Comparison of ENCODE assay signal across 12 cellular contexts in genomic region chr13:67223024-67223423, GRCh38. TPM values are rescaled to one million over a fixed set of nuclear protein-coding genes. Genes with fewer than 3 reads are reported as not detected.
DNase-seq lines count a peak whose midpoint lies in the region; ATAC-seq and TF ChIP-seq lines count a peak whose summit lies in the region.
"Had no signal": no experiment of that assay in that cellular context is flagged by ENCODE, and none has a peak within 500 bp of the region (broad histone marks: within the 10 kb centered on the region; RNA-seq: fewer than 3 reads in every experiment).

No MANE protein-coding gene starts in this region.

- H3K27me3 Mint-ChIP-seq in activated T-helper 2 cell treated with anti-CD3 and anti-CD28 coated beads, Interferon-gamma antibody, Interleukin-2, Interleukin-4, amounts not matched to agents 10 μg/mL and 5 μg/mL and 100 μg/mL, durations not matched to agents 14 hours and 24 hours and 36 hours (ENCODE audit: low read depth), result peaks cover 7% of the 10 kb centered on the region
- H3K27me3 Mint-ChIP-seq in natural killer cell treated with Interleukin-12 subunit alpha and Interleukin-12 subunit beta and Interleukin-15 and Interleukin-18, amount 100 ng/mL, for 72 hours, result peaks cover 6% of the 10 kb centered on the region in 2 donors
- peaks cover 11% of the 10 kb centered on the region for H3K27me3 Mint-ChIP-seq in Caco-2 (ENCODE audit: insufficient read depth, unreplicated experiment)

- H3K9me3 Mint-ChIP-seq in activated T-helper 2 cell treated with anti-CD3 and anti-CD28 coated beads, Interferon-gamma antibody, Interleukin-2, Interleukin-4, amounts not matched to agents 10 μg/mL and 5 μg/mL and 100 μg/mL, durations not matched to agents 14 hours and 24 hours and 36 hours, result no peaks in the 10 kb centered on the region
- H3K9me3 Mint-ChIP-seq in natural killer cell treated with Interleukin-12 subunit alpha and Interleukin-12 subunit beta and Interleukin-15 and Interleukin-18, amount 100 ng/mL, for 72 hours, result no peaks in the 10 kb centered on the region
- no peaks in the 10 kb centered on the region for H3K9me3 Mint-ChIP-seq in Caco-2 (ENCODE audit: unreplicated experiment)

- CTCF ChIA-PET in Caco-2 (lab: Charles Lee), result no interaction called here

- H3K27me3 ChIP-seq in heart right ventricle (peaks cover 0 to 4% (median 0%) of the 10 kb centered on the region in 7 donors), thoracic aorta (replicated peaks; ENCODE audit: insufficient read depth) (no peaks in the 10 kb centered on the region), Caco-2 (replicated peaks; ENCODE audit: control insufficient read depth, insufficient read depth, low read length) (no peaks in the 10 kb centered on the region)

- peaks cover 0 to 65% (median 8%) of the 10 kb centered on the region in 9 donors for H3K4me1 ChIP-seq in heart right ventricle
- peaks cover 4 to 11% of the 10 kb centered on the region in 2 donors for H3K4me1 ChIP-seq in thoracic aorta (ENCODE audit: control insufficient read depth in 1 of 2, low read depth in 2 of 2)
- H3K4me1 ChIP-seq in Caco-2, result no peaks in the 10 kb centered on the region

- H3K4me3 ChIP-seq in heart right ventricle (peak overlapping the region in 7 of 10 donors; percentile 3 to 54 (median 46)), thoracic aorta (peak overlapping the region; percentile 6), Caco-2 (ENCODE audit: low read depth, low read length) (no peak overlapping the region)
- H3K4me3 ChIP-seq: HAP-1 had no signal

- POLR2A ChIA-PET in Caco-2 (lab: Charles Lee), result no interaction called here

- DNase-seq in heart right ventricle (no peak), Right ventricle myocardium inferior (ENCODE audit: missing footprints) (no peak), astrocyte of the hippocampus (ENCODE audit: low read depth, low spot score) (peak; percentile 14), iris pigment epithelial cell (ENCODE audit: low read depth) (peak; percentile 68), thoracic aorta (ENCODE audit: low spot score) (no peak), Caco-2 (no peak)
- DNase-seq in activated T-helper 2 cell treated with anti-CD3 and anti-CD28 coated beads, Interferon-gamma antibody, Interleukin-2, Interleukin-4, amounts not matched to agents 10 μg/mL and 5 μg/mL and 100 μg/mL, durations not matched to agents 14 hours and 24 hours and 36 hours (ENCODE audit: low spot score), result no peak
- DNase-seq in natural killer cell treated with Interleukin-12 subunit alpha and Interleukin-12 subunit beta and Interleukin-15 and Interleukin-18, amount 100 ng/mL, for 72 hours (ENCODE audit: low spot score), result no peak
- DNase-seq: foreskin melanocyte, NCI-H526, T-helper 17 cell had no signal

- H3K27ac Mint-ChIP-seq in activated T-helper 2 cell treated with anti-CD3 and anti-CD28 coated beads, Interferon-gamma antibody, Interleukin-2, Interleukin-4, amounts not matched to agents 10 μg/mL and 5 μg/mL and 100 μg/mL, durations not matched to agents 14 hours and 24 hours and 36 hours, result no peak overlapping the region
- no peak overlapping the region for H3K27ac Mint-ChIP-seq in natural killer cell treated with Interleukin-12 subunit alpha and Interleukin-12 subunit beta and Interleukin-15 and Interleukin-18, amount 100 ng/mL, for 72 hours
- H3K27ac Mint-ChIP-seq in Caco-2 (ENCODE audit: unreplicated experiment), result no peak overlapping the region
- H3K27ac Mint-ChIP-seq: T-helper 17 cell had no signal

- no peaks in the 10 kb centered on the region for H3K36me3 Mint-ChIP-seq in activated T-helper 2 cell treated with anti-CD3 and anti-CD28 coated beads, Interferon-gamma antibody, Interleukin-2, Interleukin-4, amounts not matched to agents 10 μg/mL and 5 μg/mL and 100 μg/mL, durations not matched to agents 14 hours and 24 hours and 36 hours (ENCODE audit: low read depth)
- H3K36me3 Mint-ChIP-seq in natural killer cell treated with Interleukin-12 subunit alpha and Interleukin-12 subunit beta and Interleukin-15 and Interleukin-18, amount 100 ng/mL, for 72 hours, result no peaks in the 10 kb centered on the region
- no peaks in the 10 kb centered on the region for H3K36me3 Mint-ChIP-seq in Caco-2 (ENCODE audit: insufficient read depth, unreplicated experiment)

- H3K27ac ChIP-seq in heart right ventricle (peak overlapping the region in 3 of 10 donors; percentile 4 to 66 (median 58)), thoracic aorta (no peak overlapping the region)

- peak in 3 of 8 donors; percentile 23 to 43 (median 26) for ATAC-seq in heart right ventricle
- no peak for ATAC-seq in Right ventricle myocardium inferior
- no peak for ATAC-seq in thoracic aorta (ENCODE audit: insufficient number of reproducible peaks, low FRiP score, low read depth)
- no peak for ATAC-seq in natural killer cell treated with Interleukin-12 subunit alpha and Interleukin-12 subunit beta and Interleukin-15 and Interleukin-18, amount 100 ng/mL, for 72 hours
- ATAC-seq: T-helper 17 cell had no signal

- BruUV-seq in Caco-2 (replicated peaks; lab: Mats Ljungman, UMichigan), result no TSS peak

- H3K36me3 ChIP-seq in heart right ventricle, result no peaks in the 10 kb centered on the region
- no peaks in the 10 kb centered on the region for H3K36me3 ChIP-seq in thoracic aorta
- H3K36me3 ChIP-seq in Caco-2 (ENCODE audit: control insufficient read depth, insufficient read depth, low read length), result no peaks in the 10 kb centered on the region
- H3K36me3 ChIP-seq: HAP-1 had no signal

- intact Hi-C loops in heart right ventricle (cut with DNase I) (loop anchor here (5.0 to 10.0 kb wide), 13 partner anchors 76 to 1568 kb away; no protein-coding TSS in a partner anchor), Right ventricle myocardium inferior (cut with DNase I) (loop anchor here (5.0 kb wide), 2 partner anchors 76 to 536 kb away; no protein-coding TSS in a partner anchor), Caco-2 (cut with micrococcal nuclease; ENCODE audit: unreplicated experiment) (loop anchor here (5.0 to 10.0 kb wide), 5 partner anchors 278 to 1566 kb away; no protein-coding TSS in a partner anchor)
- intact Hi-C loops in activated T-helper 2 cell treated with anti-CD3 and anti-CD28 coated beads, Interferon-gamma antibody, Interleukin-2, Interleukin-4, amounts not matched to agents 10 μg/mL and 5 μg/mL and 100 μg/mL, durations not matched to agents 14 hours and 24 hours and 36 hours (cut with micrococcal nuclease), result no loop called here

- peaks cover 4% of the 10 kb centered on the region for H3K4me1 Mint-ChIP-seq in activated T-helper 2 cell treated with anti-CD3 and anti-CD28 coated beads, Interferon-gamma antibody, Interleukin-2, Interleukin-4, amounts not matched to agents 10 μg/mL and 5 μg/mL and 100 μg/mL, durations not matched to agents 14 hours and 24 hours and 36 hours (ENCODE audit: low read depth)
- H3K4me1 Mint-ChIP-seq in natural killer cell treated with Interleukin-12 subunit alpha and Interleukin-12 subunit beta and Interleukin-15 and Interleukin-18, amount 100 ng/mL, for 72 hours (ENCODE audit: low read depth in 2 of 2), result peaks cover 0 to 3% of the 10 kb centered on the region in 2 donors
- H3K4me1 Mint-ChIP-seq in Caco-2 (ENCODE audit: low read depth, unreplicated experiment), result peaks cover 9% of the 10 kb centered on the region

- no peak overlapping the region for H3K4me3 Mint-ChIP-seq in activated T-helper 2 cell treated with anti-CD3 and anti-CD28 coated beads, Interferon-gamma antibody, Interleukin-2, Interleukin-4, amounts not matched to agents 10 μg/mL and 5 μg/mL and 100 μg/mL, durations not matched to agents 14 hours and 24 hours and 36 hours (ENCODE audit: low read depth)
- H3K4me3 Mint-ChIP-seq in natural killer cell treated with Interleukin-12 subunit alpha and Interleukin-12 subunit beta and Interleukin-15 and Interleukin-18, amount 100 ng/mL, for 72 hours, result no peak overlapping the region
- no peak overlapping the region for H3K4me3 Mint-ChIP-seq in Caco-2 (ENCODE audit: unreplicated experiment)
- H3K4me3 Mint-ChIP-seq: T-helper 17 cell had no signal

- 27 to 44% methylated on average over 2 of the region's 2 CpGs for WGBS in heart right ventricle, 2 donors

- TF ChIP-seq CTCF in heart right ventricle (IDR thresholded peaks at IDR 0.05) (no peak), thoracic aorta (IDR thresholded peaks at IDR 0.05) (no peak), Caco-2 (IDR thresholded peaks at IDR 0.05; ENCODE audit: insufficient read depth in 1 of 2, low read depth in 1 of 2, low read length in 1 of 2, severe bottlenecking in 1 of 2, unreplicated experiment in 1 of 2) (no peak)

- no peaks in the 10 kb centered on the region for H3K9me3 ChIP-seq in heart right ventricle
- H3K9me3 ChIP-seq in thoracic aorta, result no peaks in the 10 kb centered on the region
- no peaks in the 10 kb centered on the region for H3K9me3 ChIP-seq in Caco-2
- H3K9me3 ChIP-seq: HAP-1 had no signal

RNA-seq across cellular contexts. Expression of gene PCDH9, which starts 7.1 kb away (rescaled TPM):
- 10 to 100 TPM in 9 of 10 donors, 1 to 10 TPM in 1; 7.8 to 32.0 (median 16.7) TPM for total RNA-seq in heart right ventricle
- polyA plus RNA-seq in heart right ventricle, result 1 to 10 TPM; 2.9 to 8.9 TPM
- total RNA-seq in Right ventricle myocardium inferior, result 9.9 TPM
- 10 to 100 TPM; 12.3 to 15.3 TPM for total RNA-seq in thoracic aorta
- total RNA-seq in activated T-helper 2 cell treated with anti-CD3 and anti-CD28 coated beads, Interferon-gamma antibody, Interleukin-2, Interleukin-4, amounts not matched to agents 10 μg/mL and 5 μg/mL and 100 μg/mL, durations not matched to agents 14 hours and 24 hours and 36 hours, result 0.11 and 0.18 TPM in 2 replicates
- under 1 TPM; 0.20 to 0.50 TPM for total RNA-seq in natural killer cell treated with Interleukin-12 subunit alpha and Interleukin-12 subunit beta and Interleukin-15 and Interleukin-18, amount 100 ng/mL, for 72 hours
- total RNA-seq in Caco-2 (2022), result 0.11 and 0.32 TPM in 2 replicates

Comparison
In these comparisons a context has a peak if more than half of its experiments do, and no peak if none do; other contexts are left out.
1. DNase-seq: peak in astrocyte of the hippocampus (single experiment) and iris pigment epithelial cell (single experiment); none in heart right ventricle (0 of 2), Right ventricle myocardium inferior (single experiment), thoracic aorta (single experiment), activated T-helper 2 cell treated with anti-CD3 and anti-CD28 coated beads, Interferon-gamma antibody, Interleukin-2, Interleukin-4, amounts not matched to agents 10 μg/mL and 5 μg/mL and 100 μg/mL, durations not matched to agents 14 hours and 24 hours and 36 hours (single experiment), natural killer cell treated with Interleukin-12 subunit alpha and Interleukin-12 subunit beta and Interleukin-15 and Interleukin-18, amount 100 ng/mL, for 72 hours (single experiment) and Caco-2 (0 of 2).